In genomic region chr12:8992086-8992409, GRCh38 we compare ENCODE assay signal across 1 cellular context.
TF ChIP-seq lines count a peak whose summit lies in the region.

No MANE protein-coding gene starts in this region.

TF ChIP-seq in SK-N-SH treated with all-trans-retinoic acid at 6 μM for 48 hours, 23 proteins besides CTCF, POLR2A, EP300 and RAD21 (continued from another document):
- TF ChIP-seq PPARA (CRISPR knock-in tag; IDR thresholded peaks at IDR 0.05; ENCODE audit: borderline replicate concordance) (no peak), CSDC2 (CRISPR knock-in tag; IDR thresholded peaks at IDR 0.05) (no peak), BACH2 (CRISPR knock-in tag; IDR thresholded peaks at IDR 0.05; ENCODE audit: borderline replicate concordance) (no peak), SNAI2 (CRISPR knock-in tag; IDR thresholded peaks at IDR 0.05) (no peak), ZFP3 (CRISPR knock-in tag; IDR thresholded peaks at IDR 0.05) (no peak), ZC3H10 (CRISPR knock-in tag; IDR thresholded peaks at IDR 0.05) (no peak), POU6F1 (CRISPR knock-in tag; IDR thresholded peaks at IDR 0.05; ENCODE audit: borderline replicate concordance, low read depth) (no peak)
